ENCODE assay signal across 14 cellular contexts in genomic region chr10:65861249-65861648, GRCh38.
DNase-seq lines count a peak whose midpoint lies in the region; ATAC-seq and FAIRE-seq lines count a peak whose summit lies in the region.
"Had no signal": no experiment of that assay in that cellular context is flagged by ENCODE, and none has a peak within 500 bp of the region (broad histone marks: within the 10 kb centered on the region; RNA-seq: fewer than 3 reads in every experiment).

No MANE protein-coding gene starts in this region.

- ATAC-seq in GM18858 (IDR thresholded peaks at IDR 0.05; ENCODE audit: unreplicated experiment): peak; percentile 94
- peak; percentile 77 for ATAC-seq in HG03025 (IDR thresholded peaks at IDR 0.05; ENCODE audit: low FRiP score, unreplicated experiment)
- no peak for ATAC-seq in GM21367 (IDR thresholded peaks at IDR 0.05; ENCODE audit: unreplicated experiment)
- ATAC-seq: heart right ventricle had no signal

- no peak overlapping the region for H3K14ac ChIP-seq in mesenchymal stem cell (ENCODE audit: low read length in 2 of 2)

- H2AFZ ChIP-seq in mesenchymal stem cell (ENCODE audit: low read depth, low read length): no peak overlapping the region

- no peak overlapping the region for H3K4me3 ChIP-seq in mesenchymal stem cell (ENCODE audit: insufficient read depth in 1 of 2, low read depth in 1 of 2, low read length in 2 of 2)
- H3K4me3 ChIP-seq: heart right ventricle had no signal

- H4K8ac ChIP-seq in mesenchymal stem cell (ENCODE audit: low read length): no peak overlapping the region

- no peaks in the 10 kb centered on the region for H3K4me1 ChIP-seq in mesenchymal stem cell (ENCODE audit: control insufficient read depth, insufficient read depth, low read depth, low read length)
- H3K4me1 ChIP-seq: heart right ventricle had no signal

- H2BK120ac ChIP-seq in mesenchymal stem cell (ENCODE audit: low read depth, low read length): no peak overlapping the region

- H4K91ac ChIP-seq in mesenchymal stem cell (ENCODE audit: low read length): no peak overlapping the region

- H3K9ac ChIP-seq in mesenchymal stem cell (ENCODE audit: low read length): no peak overlapping the region

- no peaks in the 10 kb centered on the region for H3K9me3 ChIP-seq in mesenchymal stem cell (ENCODE audit: control insufficient read depth, low read length)
- H3K9me3 ChIP-seq: heart right ventricle had no signal

- H3K23ac ChIP-seq in mesenchymal stem cell (ENCODE audit: low read length in 2 of 2): no peak overlapping the region

- FAIRE-seq in RCC 7860 (lab: Jason Lieb, UNC): peak; percentile 92

- H3K27me3 ChIP-seq in mesenchymal stem cell (ENCODE audit: control insufficient read depth in 1 of 2, insufficient read depth in 1 of 2, low read length in 2 of 2): no peaks in the 10 kb centered on the region
- H3K27me3 ChIP-seq: heart right ventricle had no signal

- no peak overlapping the region for H2BK15ac ChIP-seq in mesenchymal stem cell (ENCODE audit: low read depth, poor library complexity, severe bottlenecking)

- no peak overlapping the region for H2AK5ac ChIP-seq in mesenchymal stem cell (ENCODE audit: low read length, severe bottlenecking)

- H3K79me1 ChIP-seq in mesenchymal stem cell (replicated peaks; ENCODE audit: low read length, poor library complexity, severe bottlenecking): no peaks in the 10 kb centered on the region

- H3K18ac ChIP-seq in mesenchymal stem cell (ENCODE audit: low read depth in 1 of 2, low read length in 2 of 2): no peak overlapping the region

- no peak overlapping the region for H3K27ac ChIP-seq in mesenchymal stem cell (ENCODE audit: low read length, poor library complexity, severe bottlenecking)
- H3K27ac ChIP-seq: heart right ventricle had no signal

- H2BK5ac ChIP-seq in mesenchymal stem cell (ENCODE audit: low read depth, low read length, poor library complexity, severe bottlenecking): no peak overlapping the region

- H2BK12ac ChIP-seq in mesenchymal stem cell (ENCODE audit: low read length in 2 of 2): no peak overlapping the region

- no peak overlapping the region for H3K4me2 ChIP-seq in mesenchymal stem cell (ENCODE audit: low read length, poor library complexity, severe bottlenecking)

- H3K4ac ChIP-seq in mesenchymal stem cell (ENCODE audit: low read depth in 1 of 2, low read length in 2 of 2): no peak overlapping the region

- DNase-seq in RCC 7860 (ENCODE audit: low spot score) (peak; percentile 69), mesenchymal stem cell (peak; percentile 6), cortex of kidney (lab: John Stamatoyannopoulos, UW) (no peak), occipital lobe (lab: John Stamatoyannopoulos, UW) (no peak), NCI-H1105 (lab: John Stamatoyannopoulos, UW) (no peak)
- DNase-seq: activated T-cell treated with anti-CD3 and anti-CD28 coated beads, Interleukin-2, amount 50 U/mL, for 24 hours; cerebellar nuclear complex; heart right ventricle; NCI-H1092; stimulated activated CD4-positive, alpha-beta T cell treated with anti-CD3 and anti-CD28 coated beads, Interleukin-12 subunit alpha, Interleukin-12 subunit beta, amount 100 ng/mL, for 4 hours; T1000 had no signal

- H3K36me3 ChIP-seq in mesenchymal stem cell (ENCODE audit: control insufficient read depth in 1 of 2, insufficient read depth in 2 of 2, low read depth in 1 of 2, low read length in 2 of 2): no peaks in the 10 kb centered on the region
- H3K36me3 ChIP-seq: heart right ventricle had no signal

Comparison
In these comparisons a context has a peak if more than half of its experiments do, and no peak if none do; other contexts are left out.
1. DNase-seq: peak in RCC 7860 (single experiment) and mesenchymal stem cell (single experiment); none in cortex of kidney (single experiment), occipital lobe (single experiment) and NCI-H1105 (single experiment).